In the genomic region with DNA sequence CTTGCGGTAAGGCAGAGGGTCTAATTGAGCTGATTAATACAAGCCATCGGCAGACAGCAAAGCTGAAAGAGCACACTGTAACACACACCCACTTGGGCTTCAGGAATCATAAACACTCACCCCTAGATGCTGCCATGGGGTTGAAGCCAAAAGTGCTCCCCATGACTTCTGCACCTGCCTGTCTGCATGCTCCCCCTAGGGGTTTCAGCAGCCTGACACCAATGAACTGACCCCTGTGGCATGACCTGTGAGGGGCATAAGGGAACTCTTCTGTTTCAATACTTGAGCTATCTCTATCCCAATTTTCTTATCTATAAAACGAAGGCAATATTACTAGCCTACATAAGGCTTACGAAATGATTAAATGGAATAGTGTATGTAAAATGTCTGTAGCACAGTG, we compare ENCODE assay signal across 2 cellular contexts.
TF ChIP-seq lines count a peak whose summit lies in the region.

No MANE protein-coding gene starts in this region.

TF ChIP-seq in GM23338, 12 proteins besides CTCF, POLR2A, EP300 and RAD21 (continues in another document):
- TF ChIP-seq POLR2AphosphoS5 (IDR thresholded peaks at IDR 0.05; ENCODE audit: low read depth) (no peak), ETS1 (IDR thresholded peaks at IDR 0.05) (no peak), CREB1 (CRISPR knock-in tag; IDR thresholded peaks at IDR 0.05; ENCODE audit: low read depth) (no peak), NANOG (IDR thresholded peaks at IDR 0.05; ENCODE audit: borderline replicate concordance) (no peak), EZH2 (IDR thresholded peaks at IDR 0.05; ENCODE audit: low read depth, unreplicated experiment) (no peak), STAT1 (IDR thresholded peaks at IDR 0.05; ENCODE audit: unreplicated experiment) (no peak), ZNF462 (CRISPR knock-in tag; IDR thresholded peaks at IDR 0.05) (no peak), ZNF114 (CRISPR knock-in tag; IDR thresholded peaks at IDR 0.05) (no peak), EZH2phosphoT487 (IDR thresholded peaks at IDR 0.05; ENCODE audit: unreplicated experiment) (no peak)
- TF ChIP-seq, protein P1, sequence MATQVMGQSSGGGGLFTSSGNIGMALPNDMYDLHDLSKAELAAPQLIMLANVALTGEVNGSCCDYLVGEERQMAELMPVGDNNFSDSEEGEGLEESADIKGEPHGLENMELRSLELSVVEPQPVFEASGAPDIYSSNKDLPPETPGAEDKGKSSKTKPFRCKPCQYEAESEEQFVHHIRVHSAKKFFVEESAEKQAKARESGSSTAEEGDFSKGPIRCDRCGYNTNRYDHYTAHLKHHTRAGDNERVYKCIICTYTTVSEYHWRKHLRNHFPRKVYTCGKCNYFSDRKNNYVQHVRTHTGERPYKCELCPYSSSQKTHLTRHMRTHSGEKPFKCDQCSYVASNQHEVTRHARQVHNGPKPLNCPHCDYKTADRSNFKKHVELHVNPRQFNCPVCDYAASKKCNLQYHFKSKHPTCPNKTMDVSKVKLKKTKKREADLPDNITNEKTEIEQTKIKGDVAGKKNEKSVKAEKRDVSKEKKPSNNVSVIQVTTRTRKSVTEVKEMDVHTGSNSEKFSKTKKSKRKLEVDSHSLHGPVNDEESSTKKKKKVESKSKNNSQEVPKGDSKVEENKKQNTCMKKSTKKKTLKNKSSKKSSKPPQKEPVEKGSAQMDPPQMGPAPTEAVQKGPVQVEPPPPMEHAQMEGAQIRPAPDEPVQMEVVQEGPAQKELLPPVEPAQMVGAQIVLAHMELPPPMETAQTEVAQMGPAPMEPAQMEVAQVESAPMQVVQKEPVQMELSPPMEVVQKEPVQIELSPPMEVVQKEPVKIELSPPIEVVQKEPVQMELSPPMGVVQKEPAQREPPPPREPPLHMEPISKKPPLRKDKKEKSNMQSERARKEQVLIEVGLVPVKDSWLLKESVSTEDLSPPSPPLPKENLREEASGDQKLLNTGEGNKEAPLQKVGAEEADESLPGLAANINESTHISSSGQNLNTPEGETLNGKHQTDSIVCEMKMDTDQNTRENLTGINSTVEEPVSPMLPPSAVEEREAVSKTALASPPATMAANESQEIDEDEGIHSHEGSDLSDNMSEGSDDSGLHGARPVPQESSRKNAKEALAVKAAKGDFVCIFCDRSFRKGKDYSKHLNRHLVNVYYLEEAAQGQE (IDR thresholded peaks at IDR 0.05; ENCODE audit: unreplicated experiment), result no peak

TF ChIP-seq in H1, 55 proteins besides CTCF, POLR2A, EP300 and RAD21:
- no peak for TF ChIP-seq ATF3 (IDR thresholded peaks at IDR 0.05; ENCODE audit: insufficient read depth, low read depth, low read length)
- TF ChIP-seq SIX5 (IDR thresholded peaks at IDR 0.05; ENCODE audit: low read depth, low read length), result no peak
